Comparison of ENCODE assay signal across 1 cellular context in genomic region chr1:21344750-21345443, GRCh38.
A peak's percentile ranks its signal among the peaks of the same experiment; 100 is the strongest.
TF ChIP-seq lines count a peak whose summit lies in the region.

No MANE protein-coding gene starts in this region.

TF ChIP-seq in HepG2, 621 proteins besides CTCF, POLR2A, EP300 and RAD21 (continued from another document):
- TF ChIP-seq SMAD1 (CRISPR knock-in tag; IDR thresholded peaks at IDR 0.05; ENCODE audit: borderline replicate concordance, low read depth) (0 out of 2 replicates have a peak, but pooled peaks have one; percentile 31), LCORL (IDR thresholded peaks at IDR 0.05) (no peak), LCORL (CRISPR knock-in tag; IDR thresholded peaks at IDR 0.05) (0 out of 2 replicates have a peak, but pooled peaks have one; percentile 41), ZNF564 (CRISPR knock-in tag; IDR thresholded peaks at IDR 0.05) (0 out of 2 replicates have a peak, but pooled peaks have one; percentile 54), ZEB1 (IDR thresholded peaks at IDR 0.05; ENCODE audit: insufficient replicate concordance, low read depth) (no peak), ZNF674 (CRISPR knock-in tag; IDR thresholded peaks at IDR 0.05; ENCODE audit: low read depth) (peak; percentile 75; the same call in 1 of the 2 replicates), DR1 (CRISPR knock-in tag; IDR thresholded peaks at IDR 0.05) (no peak), SALL1 (CRISPR knock-in tag; IDR thresholded peaks at IDR 0.05) (no peak), ZNF138 (CRISPR knock-in tag; IDR thresholded peaks at IDR 0.05; ENCODE audit: low read depth) (peak; percentile 73), ZNF788 (CRISPR knock-in tag; IDR thresholded peaks at IDR 0.05; ENCODE audit: borderline replicate concordance) (0 out of 2 replicates have a peak, but pooled peaks have one; percentile 15)
